ENCODE assay signal across 17 cellular contexts in genomic region chr2:182181381-182181780, GRCh38.
DNase-seq lines count a peak whose midpoint lies in the region; ATAC-seq and TF ChIP-seq lines count a peak whose summit lies in the region.
"Had no signal": no experiment of that assay in that cellular context is flagged by ENCODE, and none has a peak within 500 bp of the region (broad histone marks: within the 10 kb centered on the region; RNA-seq: fewer than 3 reads in every experiment).

No MANE protein-coding gene starts in this region.

- no peak overlapping the region for H3K4me3 Mint-ChIP-seq in chondrocyte (ENCODE audit: unreplicated experiment)
- H3K4me3 Mint-ChIP-seq in stimulated activated memory B cell treated with anti-CD40 and anti-IgM and Interleukin-4, amounts not matched to agents 10 μg/mL and 1 μg/mL and 100 μg/mL, for 72 hours, result no peak overlapping the region
- H3K4me3 Mint-ChIP-seq: B cell; CD4-positive, alpha-beta T cell; CD8-positive, alpha-beta T cell had no signal

- TF ChIP-seq CTCF in WERI-Rb-1 (IDR thresholded peaks at IDR 0.05; ENCODE audit: low read depth, low read length) (no peak), chondrocyte (IDR thresholded peaks at IDR 0.05) (no peak)

- H3K4me3 ChIP-seq in WERI-Rb-1 (ENCODE audit: low read depth, low read length), result no peak overlapping the region
- H3K4me3 ChIP-seq: BLaER1 treated with 17β-estradiol and CSF1 and Interleukin-3, amounts not matched to agents 10 nM and 100 nM had no signal

- ATAC-seq in stimulated activated memory B cell treated with anti-CD40 and anti-IgM and Interleukin-4, amounts not matched to agents 10 μg/mL and 1 μg/mL and 100 μg/mL, for 72 hours, result peak; percentile 20
- ATAC-seq: CD8-positive, alpha-beta T cell had no signal

- DNase-seq in WERI-Rb-1 (peak; percentile 10), chondrocyte (ENCODE audit: low spot score) (peak; percentile 34), Ammon's horn (ENCODE audit: low spot score) (no peak), substantia nigra (lab: John Stamatoyannopoulos, UW) (no peak)
- DNase-seq in effector CD4-positive, alpha-beta T cell, result no peak
- DNase-seq: 8988T; ACHN; Caco-2; Calu3; CD4-positive, alpha-beta T cell; CD8-positive, alpha-beta T cell; DMS79 treated with DMSO at 0.1 percent for 48 hours; GF-D8 had no signal

- H3K9me3 Mint-ChIP-seq in chondrocyte (ENCODE audit: low read depth), result peaks cover 17% of the 10 kb centered on the region
- peaks cover 8% of the 10 kb centered on the region for H3K9me3 Mint-ChIP-seq in stimulated activated memory B cell treated with anti-CD40 and anti-IgM and Interleukin-4, amounts not matched to agents 10 μg/mL and 1 μg/mL and 100 μg/mL, for 72 hours
- H3K9me3 Mint-ChIP-seq: CD4-positive, alpha-beta T cell had no signal

- no peaks in the 10 kb centered on the region for H3K27me3 Mint-ChIP-seq in chondrocyte (ENCODE audit: low read depth)
- H3K27me3 Mint-ChIP-seq in stimulated activated memory B cell treated with anti-CD40 and anti-IgM and Interleukin-4, amounts not matched to agents 10 μg/mL and 1 μg/mL and 100 μg/mL, for 72 hours, result peaks cover 18% of the 10 kb centered on the region

- no peaks in the 10 kb centered on the region for H3K9me3 ChIP-seq in WERI-Rb-1 (ENCODE audit: severe bottlenecking)

- no peak overlapping the region for H3K27ac Mint-ChIP-seq in chondrocyte (ENCODE audit: unreplicated experiment)
- H3K27ac Mint-ChIP-seq in stimulated activated memory B cell treated with anti-CD40 and anti-IgM and Interleukin-4, amounts not matched to agents 10 μg/mL and 1 μg/mL and 100 μg/mL, for 72 hours, result no peak overlapping the region
- H3K27ac Mint-ChIP-seq: B cell; CD4-positive, alpha-beta T cell; CD8-positive, alpha-beta T cell had no signal

- H3K36me3 Mint-ChIP-seq in chondrocyte (ENCODE audit: low read depth), result peaks cover 4% of the 10 kb centered on the region
- peaks cover 7% of the 10 kb centered on the region for H3K36me3 Mint-ChIP-seq in stimulated activated memory B cell treated with anti-CD40 and anti-IgM and Interleukin-4, amounts not matched to agents 10 μg/mL and 1 μg/mL and 100 μg/mL, for 72 hours
- H3K36me3 Mint-ChIP-seq: CD8-positive, alpha-beta T cell had no signal

- H3K27me3 ChIP-seq in WERI-Rb-1 (ENCODE audit: insufficient read depth, low read depth, severe bottlenecking), result no peaks in the 10 kb centered on the region
- H3K27me3 ChIP-seq: BLaER1 treated with 17β-estradiol and CSF1 and Interleukin-3, amounts not matched to agents 10 nM and 100 nM had no signal

- peaks cover 3% of the 10 kb centered on the region for H3K4me1 Mint-ChIP-seq in chondrocyte (ENCODE audit: low read depth)
- H3K4me1 Mint-ChIP-seq in stimulated activated memory B cell treated with anti-CD40 and anti-IgM and Interleukin-4, amounts not matched to agents 10 μg/mL and 1 μg/mL and 100 μg/mL, for 72 hours, result no peaks in the 10 kb centered on the region
- H3K4me1 Mint-ChIP-seq: B cell had no signal

- no peak overlapping the region for H3K27ac ChIP-seq in WERI-Rb-1
- no peak overlapping the region for H3K27ac ChIP-seq in substantia nigra (ENCODE audit: low read depth, low read length, poor library complexity, severe bottlenecking)
- H3K27ac ChIP-seq: BLaER1 treated with 17β-estradiol and CSF1 and Interleukin-3, amounts not matched to agents 10 nM and 100 nM; C4-2B had no signal

- H3K36me3 ChIP-seq in WERI-Rb-1, result no peaks in the 10 kb centered on the region
- H3K36me3 ChIP-seq: BLaER1 treated with 17β-estradiol and CSF1 and Interleukin-3, amounts not matched to agents 10 nM and 100 nM had no signal

Comparison
In these comparisons a context has a peak if more than half of its experiments do, and no peak if none do; other contexts are left out.
1. DNase-seq: peak in WERI-Rb-1 (single experiment) and chondrocyte (single experiment); none in Ammon's horn (single experiment), effector CD4-positive, alpha-beta T cell (single experiment) and substantia nigra (0 of 49).